ENCODE assay signal across 11 cellular contexts in genomic region chr2:5673148-5673860, GRCh38. TPM values are rescaled to one million over a fixed set of nuclear protein-coding genes. Genes with fewer than 3 reads are reported as not detected.
DNase-seq lines count a peak whose midpoint lies in the region; ATAC-seq and TF ChIP-seq lines count a peak whose summit lies in the region.
"Had no signal": no experiment of that assay in that cellular context is flagged by ENCODE, and none has a peak within 500 bp of the region (broad histone marks: within the 10 kb centered on the region; RNA-seq: fewer than 3 reads in every experiment).

No MANE protein-coding gene starts in this region.

- TF ChIP-seq EP300 in esophagus muscularis mucosa (IDR thresholded peaks at IDR 0.05) = no peak

- H3K27me3 ChIP-seq in GM23338 (ENCODE audit: insufficient read depth) (peaks cover 55% of the 10 kb centered on the region), esophagus muscularis mucosa (peaks cover 0 to 49% (median 5%) of the 10 kb centered on the region in 4 donors), neuronal stem cell (ENCODE audit: control insufficient read depth in 3 of 3, insufficient read depth in 3 of 3, low read depth in 1 of 3, low read length in 3 of 3) (no peaks in the 10 kb centered on the region)

- POLR2A ChIA-PET in OCI-LY7 (lab: Charles Lee) = interaction anchor here (0.7 kb wide), 1 partner anchor 469 kb away, joined by 3 read pairs; no protein-coding TSS in a partner anchor

- WGBS in esophagus muscularis mucosa = 38% methylated on average over 21 of the region's 45 CpGs
- WGBS in neuronal stem cell (ENCODE audit: extremely low coverage in 2 of 2, insufficient read length in 2 of 2, insufficient replicate concordance in 1 of 2), 2 donors = no CpG with 5 or more reads among the region's 45 CpGs

- H3K79me1 ChIP-seq in neuronal stem cell (ENCODE audit: low read depth, low read length) = no peaks in the 10 kb centered on the region

- ATAC-seq in GM23338 = peak; percentile 82
- ATAC-seq in HG02970 (IDR thresholded peaks at IDR 0.05; ENCODE audit: low FRiP score, unreplicated experiment) = no peak
- ATAC-seq in GM21360 (IDR thresholded peaks at IDR 0.05; ENCODE audit: unreplicated experiment) = no peak
- ATAC-seq: effector memory CD8-positive, alpha-beta T cell had no signal

- TF ChIP-seq POLR2A in esophagus muscularis mucosa (IDR thresholded peaks at IDR 0.05; ENCODE audit: low read depth) = no peak

- H3K36me3 ChIP-seq in GM23338 (ENCODE audit: insufficient read depth) = no peaks in the 10 kb centered on the region
- H3K36me3 ChIP-seq in esophagus muscularis mucosa = no peaks in the 10 kb centered on the region
- no peaks in the 10 kb centered on the region for H3K36me3 ChIP-seq in neuronal stem cell (replicated peaks in 1 of 2; ENCODE audit: control insufficient read depth in 2 of 2, insufficient read depth in 2 of 2, low read length in 2 of 2)
- no peaks in the 10 kb centered on the region for H3K36me3 ChIP-seq in OCI-LY7 (ENCODE audit: insufficient read depth, low read length)

- no peak overlapping the region for H2BK12ac ChIP-seq in neuronal stem cell (ENCODE audit: low read length)

- no peak overlapping the region for H2BK120ac ChIP-seq in neuronal stem cell (ENCODE audit: low read depth, low read length)

- H2AFZ ChIP-seq in GM23338 = peak overlapping the region; percentile 79
- peak overlapping the region; percentile 25 for H2AFZ ChIP-seq in neuronal stem cell (ENCODE audit: low read length)
- H2AFZ ChIP-seq in OCI-LY7 (ENCODE audit: low read length) = no peak overlapping the region
- H2AFZ ChIP-seq: parathyroid adenoma had no signal

- no peak overlapping the region for H4K91ac ChIP-seq in neuronal stem cell (ENCODE audit: low read depth, low read length, poor library complexity)

- peak; percentile 53 for DNase-seq in GM23338 (ENCODE audit: low spot score)
- peak; percentile 86 for DNase-seq in NCI-H2171 (lab: John Stamatoyannopoulos, UW)
- peak; percentile 83 for DNase-seq in esophagus muscularis mucosa (ENCODE audit: extremely low spot score)
- DNase-seq in neuronal stem cell (ENCODE audit: low spot score) = no peak
- DNase-seq in stimulated activated CD4-positive, alpha-beta T cell treated with anti-CD3 and anti-CD28 coated beads, Interleukin-2, amount 100 ng/mL, for 48 hours = no peak
- DNase-seq in OCI-LY7 (ENCODE audit: low spot score) = no peak
- DNase-seq: activated naive CD4-positive, alpha-beta T cell treated with anti-CD3 and anti-CD28 coated beads, Interleukin-2, amount 10 ng/mL, durations not matched to agents 7 days and 5 days; effector memory CD8-positive, alpha-beta T cell had no signal

- no peak overlapping the region for H2AK5ac ChIP-seq in neuronal stem cell (ENCODE audit: low read depth, low read length)

- peak overlapping the region; percentile 65 for H3K4me3 ChIP-seq in GM23338
- H3K4me3 ChIP-seq in esophagus muscularis mucosa = peak overlapping the region in 1 of 4 donors; percentile 17
- peak overlapping the region in 1 of 2 donors; percentile 85 for H3K4me3 ChIP-seq in neuronal stem cell (ENCODE audit: low read length in 2 of 2)
- no peak overlapping the region for H3K4me3 ChIP-seq in OCI-LY7 (ENCODE audit: low read depth, low read length, poor library complexity, severe bottlenecking)

- H3K9ac ChIP-seq in neuronal stem cell (ENCODE audit: low read depth, low read length, poor library complexity) = peak overlapping the region; percentile 78
- H3K9ac ChIP-seq: parathyroid adenoma had no signal

- no peaks in the 10 kb centered on the region for H4K20me1 ChIP-seq in GM23338 (replicated peaks; ENCODE audit: insufficient read depth)
- no peaks in the 10 kb centered on the region for H4K20me1 ChIP-seq in OCI-LY7 (ENCODE audit: insufficient read depth, low read length)

- no peak overlapping the region for H4K8ac ChIP-seq in neuronal stem cell (ENCODE audit: low read depth, low read length)

- intact Hi-C loops in esophagus muscularis mucosa (cut with DNase I) (no loop called here), OCI-LY7 (cut with micrococcal nuclease; ENCODE audit: unreplicated experiment) (no loop called here)

- H3K4me3 Mint-ChIP-seq in GM23338 = peak overlapping the region; percentile 74
- H3K4me3 Mint-ChIP-seq: activated naive CD4-positive, alpha-beta T cell treated with anti-CD3 and anti-CD28 coated beads, Interleukin-2, amount 10 ng/mL, durations not matched to agents 7 days and 5 days; effector memory CD8-positive, alpha-beta T cell had no signal

- H3F3A ChIP-seq in GM23338 (replicated peaks; ENCODE audit: low read depth) = no peaks in the 10 kb centered on the region

- H3K18ac ChIP-seq in neuronal stem cell (ENCODE audit: low read length) = peak overlapping the region; percentile 89

- BruUV-seq in OCI-LY7 (replicated peaks; lab: Mats Ljungman, UMichigan) = no TSS peak

- peaks cover 19% of the 10 kb centered on the region for H3K4me1 Mint-ChIP-seq in GM23338
- H3K4me1 Mint-ChIP-seq: activated naive CD4-positive, alpha-beta T cell treated with anti-CD3 and anti-CD28 coated beads, Interleukin-2, amount 10 ng/mL, durations not matched to agents 7 days and 5 days had no signal

- H3K27ac Mint-ChIP-seq in GM23338 = no peak overlapping the region
- H3K27ac Mint-ChIP-seq: activated naive CD4-positive, alpha-beta T cell treated with anti-CD3 and anti-CD28 coated beads, Interleukin-2, amount 10 ng/mL, durations not matched to agents 7 days and 5 days; effector memory CD8-positive, alpha-beta T cell had no signal

- peaks cover 35% of the 10 kb centered on the region for H3K27me3 Mint-ChIP-seq in GM23338 (ENCODE audit: insufficient read depth, low read depth, poor library complexity)

- H3K14ac ChIP-seq in neuronal stem cell (ENCODE audit: low read length) = no peak overlapping the region

- H2BK15ac ChIP-seq in neuronal stem cell (ENCODE audit: low read length) = peak overlapping the region; percentile 3

- H3K36me3 Mint-ChIP-seq in GM23338 (ENCODE audit: low read depth) = no peaks in the 10 kb centered on the region
- H3K36me3 Mint-ChIP-seq: activated naive CD4-positive, alpha-beta T cell treated with anti-CD3 and anti-CD28 coated beads, Interleukin-2, amount 10 ng/mL, durations not matched to agents 7 days and 5 days had no signal

- no peaks in the 10 kb centered on the region for H3K79me2 ChIP-seq in GM23338 (replicated peaks; ENCODE audit: insufficient read depth)
- no peaks in the 10 kb centered on the region for H3K79me2 ChIP-seq in OCI-LY7 (ENCODE audit: insufficient read depth, low read depth, low read length)
- H3K79me2 ChIP-seq: parathyroid adenoma had no signal

- TF ChIP-seq CTCF in GM23338 (conservative IDR thresholded peaks at IDR 0.05; ENCODE audit: low read depth in 2 of 2) (no peak), esophagus muscularis mucosa (IDR thresholded peaks at IDR 0.05) (no peak), OCI-LY7 (conservative IDR thresholded peaks at IDR 0.05; ENCODE audit: low read length) (no peak)

- no peak overlapping the region for H2BK5ac ChIP-seq in neuronal stem cell (ENCODE audit: low read length)

- H3K4me2 ChIP-seq in GM23338 (peak overlapping the region; percentile 73), neuronal stem cell (ENCODE audit: insufficient read depth, low read length, poor library complexity, severe bottlenecking) (peak overlapping the region; percentile 73), OCI-LY7 (ENCODE audit: low read length) (no peak overlapping the region)

- peak overlapping the region; percentile 52 for H3K23ac ChIP-seq in neuronal stem cell (ENCODE audit: low read depth, low read length, poor library complexity)

- H3K9me3 ChIP-seq in esophagus muscularis mucosa = no peaks in the 10 kb centered on the region
- no peaks in the 10 kb centered on the region for H3K9me3 ChIP-seq in neuronal stem cell (replicated peaks in 1 of 2; ENCODE audit: control insufficient read depth in 2 of 2, insufficient read depth in 1 of 2, low read depth in 1 of 2, low read length in 2 of 2)
- H3K9me3 ChIP-seq in OCI-LY7 (ENCODE audit: low read length) = no peaks in the 10 kb centered on the region

- H3K9me2 ChIP-seq in GM23338 (ENCODE audit: insufficient read depth) = no peaks in the 10 kb centered on the region
- no peaks in the 10 kb centered on the region for H3K9me2 ChIP-seq in OCI-LY7 (ENCODE audit: insufficient read depth, low read length)

- peaks cover 14% of the 10 kb centered on the region; the same call in 1 of the 2 replicates for H3K4me1 ChIP-seq in GM23338 (ENCODE audit: insufficient read depth)
- H3K4me1 ChIP-seq in esophagus muscularis mucosa = peaks cover 0 to 9% (median 4%) of the 10 kb centered on the region in 4 donors
- H3K4me1 ChIP-seq in neuronal stem cell (ENCODE audit: control insufficient read depth in 2 of 2, insufficient read depth in 1 of 2, low read depth in 1 of 2, low read length in 2 of 2) = peaks cover 1 to 3% of the 10 kb centered on the region in 2 donors
- H3K4me1 ChIP-seq in OCI-LY7 (ENCODE audit: insufficient read depth, low read length, poor library complexity, severe bottlenecking) = no peaks in the 10 kb centered on the region
- H3K4me1 ChIP-seq: parathyroid adenoma had no signal

- H3K27ac ChIP-seq in GM23338 (ENCODE audit: low read depth) (no peak overlapping the region), esophagus muscularis mucosa (replicated peaks in 1 of 4) (no peak overlapping the region), neuronal stem cell (replicated peaks; ENCODE audit: low read length) (no peak overlapping the region), OCI-LY7 (ENCODE audit: low read depth, low read length, poor library complexity, severe bottlenecking) (no peak overlapping the region)
- H3K27ac ChIP-seq: parathyroid adenoma had no signal

- no peak overlapping the region for H3K4ac ChIP-seq in neuronal stem cell (ENCODE audit: low read length)

- H3K9me3 Mint-ChIP-seq in GM23338 = no peaks in the 10 kb centered on the region
- H3K9me3 Mint-ChIP-seq: activated naive CD4-positive, alpha-beta T cell treated with anti-CD3 and anti-CD28 coated beads, Interleukin-2, amount 10 ng/mL, durations not matched to agents 7 days and 5 days had no signal

- CTCF ChIA-PET in OCI-LY7 (lab: Charles Lee; ENCODE audit: unreplicated experiment) = no interaction called here

TF ChIP-seq in GM23338, 12 proteins besides CTCF, POLR2A, EP300 and RAD21 (continues in another document):
- TF ChIP-seq ZNF114 (CRISPR knock-in tag; IDR thresholded peaks at IDR 0.05) = no peak

RNA-seq across cellular contexts. Expression of gene SOX11, which starts 18.9 kb away (rescaled TPM):
- 26.3 and 26.5 TPM in 2 replicates for total RNA-seq in GM23338 (2014; rRNA removed; shearing (Covaris generic))
- polyA plus RNA-seq in GM23338 (2016; fragmentation: Nextera tagmentation; extraction: Ambion mirVana) = 33.2 and 34.0 TPM in 2 replicates
- total RNA-seq in esophagus muscularis mucosa = under 1 TPM; 0.29 to 0.97 (median 0.46) TPM
- 150 TPM for polyA plus RNA-seq in neuronal stem cell (2013, experiment 1 of 2)
- 165 TPM for polyA plus RNA-seq in neuronal stem cell (2013, experiment 2 of 2)
- total RNA-seq in OCI-LY7 (2014; rRNA removed; shearing (Covaris generic)) = 6.8 and 7.7 TPM in 2 replicates
- total RNA-seq in OCI-LY7 (2022) = 13.0 and 14.8 TPM in 2 replicates

Comparison
In these comparisons a context has a peak if more than half of its experiments do, and no peak if none do; other contexts are left out.
1. DNase-seq: peak in GM23338 (single experiment), NCI-H2171 (single experiment) and esophagus muscularis mucosa (single experiment); none in neuronal stem cell (single experiment), stimulated activated CD4-positive, alpha-beta T cell treated with anti-CD3 and anti-CD28 coated beads, Interleukin-2, amount 100 ng/mL, for 48 hours (0 of 2) and OCI-LY7 (single experiment).